Comparison of ENCODE assay signal across 16 cellular contexts in genomic region chr1:117644696-117645311, GRCh38. TPM values are rescaled to one million over a fixed set of nuclear protein-coding genes. Genes with fewer than 3 reads are reported as not detected.
DNase-seq lines count a peak whose midpoint lies in the region; ATAC-seq and TF ChIP-seq lines count a peak whose summit lies in the region.
"Had no signal": no experiment of that assay in that cellular context is flagged by ENCODE, and none has a peak within 500 bp of the region (broad histone marks: within the 10 kb centered on the region; RNA-seq: fewer than 3 reads in every experiment).

No MANE protein-coding gene starts in this region.

- no peaks in the 10 kb centered on the region for H3K4me1 ChIP-seq in breast epithelium
- H3K4me1 ChIP-seq: foreskin keratinocyte had no signal

- no peaks in the 10 kb centered on the region for H3K27me3 Mint-ChIP-seq in central memory CD8-positive, alpha-beta T cell

- H3K36me3 Mint-ChIP-seq in central memory CD8-positive, alpha-beta T cell (ENCODE audit: insufficient read depth): no peaks in the 10 kb centered on the region

- no peaks in the 10 kb centered on the region for H3K36me3 ChIP-seq in breast epithelium

- no peak overlapping the region for H3K27ac ChIP-seq in breast epithelium
- H3K27ac ChIP-seq: foreskin keratinocyte had no signal

- H3K27ac Mint-ChIP-seq in central memory CD8-positive, alpha-beta T cell (ENCODE audit: low read depth): peak overlapping the region; percentile 56
- H3K27ac Mint-ChIP-seq: activated CD4-positive, alpha-beta T cell treated with anti-CD3 and anti-CD28 coated beads for 36 hours had no signal

- no peaks in the 10 kb centered on the region for H3K27me3 ChIP-seq in breast epithelium

- intact Hi-C loops in breast epithelium (cut with DNase I; ENCODE audit: low total_unique reads): loop anchor here (10.0 kb wide), 1 partner anchor 1190 kb away; no protein-coding TSS in a partner anchor

- DNase-seq in GM13977 (ENCODE audit: low spot score) (peak; percentile 54), Kasumi-1 (lab: John Stamatoyannopoulos, UW) (no peak), cerebellar nuclear complex (lab: John Stamatoyannopoulos, UW) (no peak), breast epithelium (ENCODE audit: low spot score in 2 of 2) (no peak)
- DNase-seq in central memory CD8-positive, alpha-beta T cell (ENCODE audit: low spot score in 2 of 2): no peak
- no peak for DNase-seq in stimulated activated naive CD4-positive, alpha-beta T cell treated with Interleukin-2 at 50 U/mL for 16 hours (lab: John Stamatoyannopoulos, UW)
- DNase-seq: activated CD4-positive, alpha-beta T cell treated with anti-CD3 and anti-CD28 coated beads for 36 hours; dermis blood vessel endothelial cell; EL; foreskin keratinocyte; left colon; NCI-H526; occipital lobe; stimulated activated CD4-positive, alpha-beta T cell treated with anti-CD3 and anti-CD28 coated beads, Interleukin-2, amount 100 ng/mL, for 24 hours had no signal

- no peaks in the 10 kb centered on the region for H3K9me3 Mint-ChIP-seq in central memory CD8-positive, alpha-beta T cell

- H3K4me3 Mint-ChIP-seq in central memory CD8-positive, alpha-beta T cell: peak overlapping the region; percentile 8
- H3K4me3 Mint-ChIP-seq: activated CD4-positive, alpha-beta T cell treated with anti-CD3 and anti-CD28 coated beads for 36 hours had no signal

- no peak for TF ChIP-seq CTCF in GM13977 (IDR thresholded peaks at IDR 0.05; ENCODE audit: extremely low read depth, insufficient read depth, missing control alignments)
- TF ChIP-seq CTCF in breast epithelium (IDR thresholded peaks at IDR 0.05): no peak

- no peaks in the 10 kb centered on the region for H3K9me3 ChIP-seq in breast epithelium

- TF ChIP-seq POLR2A in breast epithelium (IDR thresholded peaks at IDR 0.05): no peak

- ATAC-seq in GM21717 (IDR thresholded peaks at IDR 0.05; ENCODE audit: unreplicated experiment) (peak; percentile 73), HG03378 (IDR thresholded peaks at IDR 0.05; ENCODE audit: unreplicated experiment) (peak; percentile 50)
- peak; percentile 95 for ATAC-seq in central memory CD8-positive, alpha-beta T cell (replicated peaks; ENCODE audit: extremely low read depth, poor library complexity, severe bottlenecking)
- ATAC-seq: activated CD4-positive, alpha-beta T cell treated with anti-CD3 and anti-CD28 coated beads for 36 hours; foreskin keratinocyte; left colon had no signal

- peaks cover 33% of the 10 kb centered on the region for H3K4me1 Mint-ChIP-seq in central memory CD8-positive, alpha-beta T cell

- no peak overlapping the region for H3K4me3 ChIP-seq in breast epithelium

- in situ Hi-C loops in GM13977 (cut with MboI; ENCODE audit: low pct_unique_long_range_greater_than_20kb, low sequenced_read_pairs, unreplicated experiment): no loop called here

RNA-seq across cellular contexts. Expression of gene TENT5C, which starts 39.0 kb away (rescaled TPM):
- 10 to 100 TPM in 2 of 3 donors, 1 to 10 TPM in 1; 4.0 to 10.2 (median 10.2) TPM for total RNA-seq in breast epithelium
